In the genomic region with DNA sequence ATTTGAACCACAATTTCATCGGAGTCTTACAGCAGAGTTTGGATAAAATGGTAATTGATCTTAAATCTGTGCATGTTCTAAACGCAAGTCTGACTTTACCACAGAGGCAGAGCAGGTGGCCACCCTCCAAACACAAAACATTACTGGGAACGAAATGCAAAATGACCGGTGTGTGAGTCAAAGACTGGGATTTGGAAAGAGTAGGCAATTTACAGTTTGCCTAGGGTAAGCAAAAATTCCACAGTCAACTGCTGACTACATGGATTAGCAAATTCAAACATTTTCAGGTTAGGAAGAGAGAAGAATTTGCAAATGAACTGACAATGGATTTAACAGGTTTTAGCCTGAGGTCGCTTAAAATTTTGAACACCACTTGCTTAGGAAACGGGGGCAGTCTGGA, we compare ENCODE assay signal across 21 cellular contexts.
A peak's percentile ranks its signal among the peaks of the same experiment; 100 is the strongest.
DNase-seq lines count a peak whose midpoint lies in the region; ATAC-seq and TF ChIP-seq lines count a peak whose summit lies in the region.
"Had no signal": no experiment of that assay in that cellular context is flagged by ENCODE, and none has a peak within 500 bp of the region (broad histone marks: within the 10 kb centered on the region; RNA-seq: fewer than 3 reads in every experiment).

No MANE protein-coding gene starts in this region.

- TF ChIP-seq CTCF in mesothelial cell of epicardium (IDR thresholded peaks at IDR 0.05; ENCODE audit: unreplicated experiment) = no peak

- no peaks in the 10 kb centered on the region for H3K4me1 ChIP-seq in NT2/D1 (ENCODE audit: insufficient read depth, insufficient read length)
- H3K4me1 ChIP-seq: body of pancreas, esophagus squamous epithelium, pancreas, sigmoid colon had no signal

- peaks cover 24% of the 10 kb centered on the region for H3K4me1 Mint-ChIP-seq in mesothelial cell of epicardium
- H3K4me1 Mint-ChIP-seq: CD4-positive, alpha-beta memory T cell; naive thymus-derived CD8-positive, alpha-beta T cell had no signal

- no peaks in the 10 kb centered on the region for H3K27me3 Mint-ChIP-seq in mesothelial cell of epicardium (ENCODE audit: low read depth)
- H3K27me3 Mint-ChIP-seq: activated naive CD8-positive, alpha-beta T cell; CD4-positive, alpha-beta memory T cell had no signal

- H3K27ac Mint-ChIP-seq in mesothelial cell of epicardium = no peak overlapping the region
- H3K27ac Mint-ChIP-seq: activated naive CD8-positive, alpha-beta T cell; activated T-helper 2 cell treated with anti-CD3 and anti-CD28 coated beads, Interferon-gamma antibody, Interleukin-2, Interleukin-4, amounts not matched to agents 10 μg/mL and 5 μg/mL and 100 μg/mL, durations not matched to agents 14 hours and 24 hours and 36 hours; CD4-positive, alpha-beta memory T cell; HFFc6; naive thymus-derived CD8-positive, alpha-beta T cell had no signal

- no peaks in the 10 kb centered on the region for H3K36me3 Mint-ChIP-seq in mesothelial cell of epicardium
- H3K36me3 Mint-ChIP-seq: activated naive CD8-positive, alpha-beta T cell; CD4-positive, alpha-beta memory T cell; naive thymus-derived CD8-positive, alpha-beta T cell had no signal

- no peak overlapping the region for H3K4me3 Mint-ChIP-seq in mesothelial cell of epicardium
- H3K4me3 Mint-ChIP-seq: activated naive CD8-positive, alpha-beta T cell; CD4-positive, alpha-beta memory T cell; HFFc6; naive thymus-derived CD8-positive, alpha-beta T cell had no signal

- H3K27me3 ChIP-seq in NT2/D1 (ENCODE audit: insufficient read depth, insufficient read length) = no peaks in the 10 kb centered on the region
- H3K27me3 ChIP-seq: body of pancreas, esophagus squamous epithelium, pancreas, sigmoid colon had no signal

- no peak overlapping the region for H3K4me3 ChIP-seq in NT2/D1 (ENCODE audit: insufficient read length, low read depth)
- H3K4me3 ChIP-seq: body of pancreas, esophagus squamous epithelium, pancreas, sigmoid colon had no signal

- DNase-seq in ELF-1 (ENCODE audit: low read depth, low spot score) = peak; percentile 10
- peak; percentile 25 for DNase-seq in NT2/D1 (ENCODE audit: low read depth, low spot score)
- peak; percentile 57 for DNase-seq in fibroblast of gingiva (ENCODE audit: low read depth)
- peak; percentile 19 for DNase-seq in renal cortical epithelial cell (ENCODE audit: low read depth)
- DNase-seq in mesothelial cell of epicardium (ENCODE audit: low spot score in 2 of 2, unreplicated experiment in 2 of 2) = no peak
- DNase-seq in NCI-H748 treated with DMSO at 0.1 percent for 48 hours (lab: John Stamatoyannopoulos, UW) = no peak
- DNase-seq: activated CD8-positive, alpha-beta memory T cell treated with anti-CD3 and anti-CD28 coated beads, Interleukin-2, amount 50 U/mL, for 4 hours; body of pancreas; CD4-positive, alpha-beta memory T cell; effector CD8-positive, alpha-beta T cell; esophagus squamous epithelium; GF-D8; HFFc6; left colon; naive thymus-derived CD8-positive, alpha-beta T cell; NCI-H524; pancreas; sigmoid colon had no signal

- no peak overlapping the region for H3K9ac ChIP-seq in NT2/D1 (ENCODE audit: insufficient read length, low read depth)

- no peak for ATAC-seq in GM21737 (IDR thresholded peaks at IDR 0.05; ENCODE audit: unreplicated experiment)
- ATAC-seq: body of pancreas; left colon; naive thymus-derived CD8-positive, alpha-beta T cell; pancreas had no signal

- H3K9me3 ChIP-seq in NT2/D1 (ENCODE audit: insufficient read depth, low read length) = no peaks in the 10 kb centered on the region
- H3K9me3 ChIP-seq: body of pancreas, esophagus squamous epithelium, pancreas, sigmoid colon had no signal

- peaks cover 11% of the 10 kb centered on the region for H3K9me3 Mint-ChIP-seq in mesothelial cell of epicardium
- H3K9me3 Mint-ChIP-seq: activated T-helper 2 cell treated with anti-CD3 and anti-CD28 coated beads, Interferon-gamma antibody, Interleukin-2, Interleukin-4, amounts not matched to agents 10 μg/mL and 5 μg/mL and 100 μg/mL, durations not matched to agents 14 hours and 24 hours and 36 hours had no signal

- no peaks in the 10 kb centered on the region for H3K36me3 ChIP-seq in NT2/D1 (ENCODE audit: insufficient read depth, insufficient read length, low read length)
- H3K36me3 ChIP-seq: esophagus squamous epithelium, pancreas, sigmoid colon had no signal

Comparison
In these comparisons a context has a peak if more than half of its experiments do, and no peak if none do; other contexts are left out.
1. DNase-seq: peak in ELF-1 (single experiment), NT2/D1 (single experiment), fibroblast of gingiva (single experiment) and renal cortical epithelial cell (single experiment); none in mesothelial cell of epicardium (0 of 2) and NCI-H748 treated with DMSO at 0.1 percent for 48 hours (single experiment).